Comparison of ENCODE assay signal across 22 cellular contexts in genomic region chr5:139738777-139739611, GRCh38. TPM values are rescaled to one million over a fixed set of nuclear protein-coding genes. Genes with fewer than 3 reads are reported as not detected.
DNase-seq lines count a peak whose midpoint lies in the region; ATAC-seq, FAIRE-seq and TF ChIP-seq lines count a peak whose summit lies in the region.
"Had no signal": no experiment of that assay in that cellular context is flagged by ENCODE, and none has a peak within 500 bp of the region (broad histone marks: within the 10 kb centered on the region; RNA-seq: fewer than 3 reads in every experiment).

No MANE protein-coding gene starts in this region.

- CTCF ChIA-PET in K562 (lab: Yijun Ruan, JAX; ENCODE audit: low intra/inter-chr PET ratio) (interaction anchor here (0.5 kb wide), 1 partner anchor 102 kb away, joined by 3 read pairs; no protein-coding TSS in a partner anchor), HepG2 (lab: Yijun Ruan, JAX; ENCODE audit: low intra/inter-chr PET ratio, low total read pairs) (no interaction called here)

- H3K4me2 ChIP-seq in K562 (ENCODE audit: insufficient read depth, low read length) (no peak overlapping the region), HepG2 (ENCODE audit: low read depth, low read length) (peak overlapping the region; percentile 60)

- H3K36me3 ChIP-seq in K562 (ENCODE audit: control insufficient read depth, insufficient read depth, low read length) (no peaks in the 10 kb centered on the region), HepG2 (replicated peaks in 1 of 2; ENCODE audit: control insufficient read depth in 1 of 2, insufficient read depth in 2 of 2, low read length in 2 of 2) (no peaks in the 10 kb centered on the region)
- H3K36me3 ChIP-seq: HAP-1, thyroid gland had no signal

- POLR2A ChIA-PET in K562 (lab: Yijun Ruan, JAX) = interaction anchor here (0.6 to 1.1 kb wide), 3 partner anchors 14 to 77 kb away, joined by 3 to 4 read pairs (median 3); no protein-coding TSS in a partner anchor
- POLR2A ChIA-PET in HepG2 (lab: Yijun Ruan, JAX) = interaction anchor here (0.9 to 1.8 kb wide), 11 partner anchors 9 to 236 kb away, joined by 3 to 20 read pairs (median 5); partner anchors contain the start of gene CXXC5

- H3K4me1 ChIP-seq in K562 (replicated peaks in 1 of 2; ENCODE audit: control insufficient read depth in 2 of 2, insufficient read depth in 2 of 2, low read length in 2 of 2) = peaks cover 0 to 13% of the 10 kb centered on the region in 2 experiments; a peak in 2 of 5 replicates
- H3K4me1 ChIP-seq in HepG2 (ENCODE audit: insufficient read depth, low read length) = peaks cover 77% of the 10 kb centered on the region
- H3K4me1 ChIP-seq: HAP-1 had no signal

- H3K27ac ChIP-seq in K562 (ENCODE audit: extremely low read depth, low read depth, low read length) (no peak overlapping the region), HepG2 (ENCODE audit: extremely low read length, insufficient read depth, low read length) (peak overlapping the region; percentile 59), substantia nigra (ENCODE audit: low read depth, low read length, poor library complexity, severe bottlenecking) (peak overlapping the region; percentile 93)
- H3K27ac ChIP-seq: epithelial cell of prostate, SK-N-MC, skin epidermis, thyroid gland had no signal

- peak; percentile 76 for FAIRE-seq in HTR-8/SVneo (lab: Jason Lieb, UNC)
- FAIRE-seq in K562 (lab: Jason Lieb, UNC) = no peak
- peak; percentile 64 for FAIRE-seq in HepG2 (lab: Jason Lieb, UNC)
- FAIRE-seq: frontal cortex had no signal

- H3K4me3 ChIP-seq in K562 = no peak overlapping the region
- H3K4me3 ChIP-seq in HepG2 (replicated peaks in 1 of 3; ENCODE audit: insufficient read depth in 1 of 3, low read depth in 2 of 3, low read length in 3 of 3) = peak overlapping the region in 1 of 3 experiments; percentile 44; a peak in 1 of 6 replicates
- H3K4me3 ChIP-seq: HAP-1, SK-N-MC, skin epidermis, thyroid gland had no signal

- H3K27me3 ChIP-seq in K562 (ENCODE audit: control insufficient read depth in 2 of 2, insufficient read depth in 2 of 2, low read length in 2 of 2) (no peaks in the 10 kb centered on the region), HepG2 (ENCODE audit: control insufficient read depth in 1 of 2, insufficient read depth in 2 of 2, low read length in 2 of 2) (no peaks in the 10 kb centered on the region; a peak in 1 of 5 replicates)
- H3K27me3 ChIP-seq: thyroid gland had no signal

- TF ChIP-seq EP300 in K562 (IDR thresholded peaks at IDR 0.05; ENCODE audit: low read length) (no peak), HepG2 (IDR thresholded peaks at IDR 0.05; ENCODE audit: low read depth in 2 of 2, low read length in 2 of 2) (peak in 1 of 2 experiments; percentile 25; a peak in 1 of 4 replicates), HepG2 (CRISPR knock-in tag; IDR thresholded peaks at IDR 0.05; ENCODE audit: borderline replicate concordance) (no peak; the same call in 1 of the 2 replicates)

- intact Hi-C loops in K562 (cut with micrococcal nuclease) = no loop called here
- intact Hi-C loops in HepG2 (cut with micrococcal nuclease; ENCODE audit: unreplicated experiment) = no loop called here

- H3K9ac ChIP-seq in K562 (ENCODE audit: insufficient read depth in 1 of 2, low read depth in 2 of 2, low read length in 2 of 2) (peak overlapping the region in 1 of 2 experiments; percentile 64; a peak in 2 of 4 replicates), HepG2 (ENCODE audit: insufficient read depth, low read depth, low read length) (peak overlapping the region; percentile 33)

- H4K20me1 ChIP-seq in K562 (replicated peaks; ENCODE audit: control insufficient read depth, insufficient read depth, low read length) (no peaks in the 10 kb centered on the region), HepG2 (ENCODE audit: insufficient read depth, low read length) (no peaks in the 10 kb centered on the region)

- TF ChIP-seq RAD21 in K562 (CRISPR knock-in tag; conservative IDR thresholded peaks at IDR 0.05 in 1 of 2, IDR thresholded peaks at IDR 0.05 in 1 of 2) (no peak), HepG2 (CRISPR knock-in tag; IDR thresholded peaks at IDR 0.05) (no peak)

- TF ChIP-seq POLR2A in K562 (conservative IDR thresholded peaks at IDR 0.05) (no peak), HepG2 (IDR thresholded peaks at IDR 0.05; ENCODE audit: insufficient read depth in 1 of 2, low read depth in 2 of 2, low read length in 2 of 2) (no peak)

- DNase-seq in HTR-8/SVneo (ENCODE audit: insufficient read length, low spot score) = no peak
- DNase-seq in K562 (ENCODE audit: extremely low read depth in 1 of 4, low spot score in 3 of 4) = peak in 2 of 4 experiments; percentile 44 to 59
- DNase-seq in HepG2 (ENCODE audit: low spot score) = peak; percentile 54
- DNase-seq in substantia nigra (lab: John Stamatoyannopoulos, UW) = peak in 1 of 49 donors; percentile 67
- no peak for DNase-seq in SIG-M5 treated with dmso at 0.1 percent for 504 hours (lab: John Stamatoyannopoulos, UW; ENCODE audit: unreplicated experiment)
- no peak for DNase-seq in stimulated activated CD4-positive, alpha-beta T cell treated with anti-CD3 and anti-CD28 coated beads, Interleukin-2, amount 100 ng/mL, for 24 hours
- DNase-seq: activated naive CD8-positive, alpha-beta T cell treated with anti-CD3 and anti-CD28 coated beads, Interleukin-2, amount 50 U/mL, for 24 hours; activated T-cell treated with anti-CD3 and anti-CD28 coated beads, Interleukin-2, amount 50 U/mL, for 4 hours; C1 segment of cervical spinal cord; Karpas-422; left ventricle myocardium superior; NCI-H1105; NCI-H2107; NCI-H526 treated with DMSO at 0.1 percent for 48 hours; PC-3; thyroid gland had no signal

- TF ChIP-seq CTCF in K562 (IDR thresholded peaks at IDR 0.05 in 2 of 3, conservative IDR thresholded peaks at IDR 0.05 in 1 of 3; ENCODE audit: insufficient read depth in 2 of 3, low read depth in 1 of 3, low read length in 3 of 3) = no peak
- no peak for TF ChIP-seq CTCF in HepG2 (CRISPR knock-in tag; IDR thresholded peaks at IDR 0.05)

- H3K9me1 ChIP-seq in K562 (ENCODE audit: control insufficient read depth, insufficient read depth, low read length) = no peaks in the 10 kb centered on the region

- H2AFZ ChIP-seq in K562 (ENCODE audit: low read depth, low read length) (no peak overlapping the region), HepG2 (ENCODE audit: low read length) (no peak overlapping the region)

- H3K79me2 ChIP-seq in K562 (ENCODE audit: control insufficient read depth, insufficient read depth, low read length) (no peaks in the 10 kb centered on the region), HepG2 (ENCODE audit: insufficient read depth, low read length) (peaks cover 4% of the 10 kb centered on the region)

- BruUV-seq in K562 (replicated peaks; lab: Mats Ljungman, UMichigan) (no TSS peak), HepG2 (replicated peaks; lab: Mats Ljungman, UMichigan) (no TSS peak)

- WGBS in K562 (ENCODE audit: insufficient coverage, low coverage, missing lambda C conversion rate) = 44% methylated on average over 12 of the region's 12 CpGs
- WGBS in HepG2 (ENCODE audit: low lambda C conversion rate) = 61% methylated on average over 8 of the region's 12 CpGs

- in situ Hi-C loops in K562 (cut with MboI) (no loop called here), HepG2 (cut with HindIII; ENCODE audit: extremely low pct_ligation_motif_present, low pct_unique_long_range_greater_than_20kb) (no loop called here)

- no peaks in the 10 kb centered on the region for H3K9me3 ChIP-seq in K562 (replicated peaks; ENCODE audit: control insufficient read depth, insufficient read depth, low read depth, low read length)
- no peaks in the 10 kb centered on the region for H3K9me3 ChIP-seq in HepG2 (ENCODE audit: low read length)
- H3K9me3 ChIP-seq: HAP-1, thyroid gland had no signal

- ATAC-seq in K562 = peak; percentile 52; the same call in 2 of the 3 replicates
- peak; percentile 19 for ATAC-seq in HepG2
- ATAC-seq in HG02678 (IDR thresholded peaks at IDR 0.05; ENCODE audit: unreplicated experiment) = no peak
- ATAC-seq: activated naive CD8-positive, alpha-beta T cell treated with anti-CD3 and anti-CD28 coated beads, Interleukin-2, amount 50 U/mL, for 24 hours; activated T-cell treated with anti-CD3 and anti-CD28 coated beads, Interleukin-2, amount 50 U/mL, for 4 hours; left ventricle myocardium superior; PC-3 had no signal

RNA-seq across cellular contexts. Expression of gene PSD2, which starts 56.6 kb away (rescaled TPM):
- total RNA-seq in K562 (2011; cell fraction: chromatin; rRNA removed; ENCODE audit: low replicate concordance) = 0.09 TPM in 2 replicates
- total RNA-seq in K562 (2011; cell fraction: nucleolus; rRNA removed) = under 0.01 TPM in 1 of 2 replicates, not detected in the other
- total RNA-seq in K562 (2011; cell fraction: nucleoplasm; rRNA removed) = not detected in 2 replicates
- total RNA-seq in K562 (2014; rRNA removed) = 0.09 TPM in 1 of 2 replicates, not detected in the other
- total RNA-seq in K562 (2014; rRNA removed; fragmentation: Illumina TruSeq; extraction: Trizol) = not detected in 2 replicates
- not detected in 2 replicates for total RNA-seq in K562 (2015; rRNA removed; fragmentation: Illumina TruSeq; extraction: Trizol)
- total RNA-seq in K562 (2021) = 0.04 and 0.07 TPM in 2 replicates
- 0.04 and 0.11 TPM in 2 replicates for polyA plus RNA-seq in K562 (2011; rRNA removed)
- 0.09 TPM in 1 of 2 replicates, not detected in the other for polyA plus RNA-seq in K562 (2011; cell fraction: cytosol; rRNA removed)
- polyA plus RNA-seq in K562 (2011; cell fraction: nucleus; rRNA removed) = 0.18 and 0.29 TPM in 2 replicates
- polyA plus RNA-seq in K562 (2012) = 0.01 and 0.06 TPM in 2 replicates
- polyA plus RNA-seq in K562 (2014; fragmentation: Illumina TruSeq; extraction: Trizol) = 0.01 TPM in 1 of 2 replicates, not detected in the other
- polyA plus RNA-seq in K562 (2014; fragmentation: Nextera tagmentation; extraction: Ambion mirVana) = not detected
- polyA plus RNA-seq in K562 (2014; rRNA removed) = 0.01 TPM in 1 of 2 replicates, not detected in the other
- polyA minus RNA-seq in K562 (2011; rRNA and poly(A)+ RNA removed) = 0.03 TPM in 1 of 2 replicates, not detected in the other
- not detected in 2 replicates for polyA minus RNA-seq in K562 (2011; cell fraction: cytosol; rRNA and poly(A)+ RNA removed)
- 0.11 TPM in 1 of 2 replicates, not detected in the other for polyA minus RNA-seq in K562 (2011; cell fraction: nucleus; rRNA and poly(A)+ RNA removed)
- not detected in 2 replicates for total RNA-seq in HepG2 (2016; rRNA removed; fragmentation: Illumina TruSeq; extraction: Trizol)
- not detected in 2 replicates for total RNA-seq in HepG2 (2016; cell fraction: cytosol; rRNA removed; fragmentation: Illumina TruSeq; extraction: Trizol; ENCODE audit: low read depth)
- total RNA-seq in HepG2 (2016; cell fraction: insoluble cytoplasmic fraction; rRNA removed; fragmentation: Illumina TruSeq; extraction: Trizol) = not detected in 2 replicates
- total RNA-seq in HepG2 (2016; cell fraction: membrane; rRNA removed; fragmentation: Illumina TruSeq; extraction: Trizol) = not detected in 2 replicates
- total RNA-seq in HepG2 (2016; cell fraction: nucleus; rRNA removed; fragmentation: Illumina TruSeq; extraction: Trizol) = 0.09 TPM in 1 of 2 replicates, not detected in the other
- polyA plus RNA-seq in HepG2 (2011; rRNA removed) = 0.07 and 0.13 TPM in 2 replicates
- 0.04 and 0.06 TPM in 2 replicates for polyA plus RNA-seq in HepG2 (2011; cell fraction: cytosol; rRNA removed)
- polyA plus RNA-seq in HepG2 (2011; cell fraction: nucleus; rRNA removed) = 0.16 and 0.32 TPM in 2 replicates
- polyA plus RNA-seq in HepG2 (2012) = 0.07 and 0.13 TPM in 2 replicates
- polyA plus RNA-seq in HepG2 (2016; cell fraction: cytosol; fragmentation: Illumina TruSeq; extraction: Trizol; ENCODE audit: low read depth) = not detected in 2 replicates
- not detected in 2 replicates for polyA plus RNA-seq in HepG2 (2016; cell fraction: insoluble cytoplasmic fraction; fragmentation: Illumina TruSeq; extraction: Trizol; ENCODE audit: low read depth)
- not detected in 2 replicates for polyA plus RNA-seq in HepG2 (2016; cell fraction: membrane; fragmentation: Illumina TruSeq; extraction: Trizol; ENCODE audit: low read depth)
- 0.10 TPM in 1 of 2 replicates, not detected in the other for polyA plus RNA-seq in HepG2 (2016; cell fraction: nucleus; fragmentation: Illumina TruSeq; extraction: Trizol; ENCODE audit: insufficient read depth, low read depth)
- 0.10 TPM in 1 of 2 replicates, not detected in the other for polyA minus RNA-seq in HepG2 (2011; rRNA and poly(A)+ RNA removed; ENCODE audit: low replicate concordance)
- not detected in 2 replicates for polyA minus RNA-seq in HepG2 (2011; cell fraction: cytosol; rRNA and poly(A)+ RNA removed)
- 0.12 TPM in 1 of 2 replicates, not detected in the other for polyA minus RNA-seq in HepG2 (2011; cell fraction: nucleus; rRNA and poly(A)+ RNA removed)
- total RNA-seq: activated T-cell treated with anti-CD3 and anti-CD28 coated beads, Interleukin-2, amount 50 U/mL, for 4 hours; left ventricle myocardium superior; PC-3 had no signal
